Comparison of ENCODE assay signal across 20 cellular contexts in the genomic region with DNA sequence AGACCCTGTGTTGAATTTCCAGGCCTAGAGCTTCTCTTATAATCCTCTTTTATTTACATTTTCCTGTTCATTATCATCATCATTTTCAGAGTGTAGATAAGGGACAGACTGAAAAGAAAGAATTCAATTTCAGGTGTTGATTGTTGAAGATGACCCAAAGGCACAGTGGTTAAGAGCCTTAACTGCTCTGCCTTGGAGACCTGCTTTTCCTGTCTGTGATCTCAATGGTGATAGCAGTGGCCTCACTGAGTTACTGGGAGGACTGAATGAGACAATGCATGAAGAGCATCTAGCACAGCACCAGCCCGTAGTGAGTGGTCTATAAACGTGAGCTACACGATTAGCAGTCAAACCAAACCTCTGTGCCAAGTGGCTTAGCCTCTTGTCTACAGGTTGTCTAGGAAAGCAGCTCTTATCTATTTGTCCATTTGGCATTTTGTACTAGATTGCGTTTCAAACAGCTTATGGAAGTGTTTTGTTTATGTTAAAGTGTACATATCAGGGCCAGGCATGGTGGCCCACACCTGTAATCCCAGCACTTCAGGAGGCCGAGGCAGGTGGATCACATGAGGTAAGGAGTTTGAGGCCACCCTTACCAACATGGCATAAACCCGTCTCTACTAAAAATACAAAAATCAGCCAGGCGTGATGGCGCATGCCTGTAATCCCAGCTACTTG.
"Had no signal": no experiment of that assay in that cellular context is flagged by ENCODE, and none has a peak within 500 bp of the region (broad histone marks: within the 10 kb centered on the region; RNA-seq: fewer than 3 reads in every experiment).

No MANE protein-coding gene starts in this region.

- ATAC-seq: activated CD8-positive, alpha-beta T cell treated with anti-CD3 and anti-CD28 coated beads for 36 hours; activated T-helper 17 cell treated with anti-CD3 and anti-CD28 coated beads, Interleukin-2, amount 50 U/mL, for 72 hours; left colon; mucosa of descending colon; stimulated activated effector memory CD8-positive, alpha-beta T cell treated with anti-CD3 and anti-CD28 coated beads, Interleukin-12 subunit alpha, Interleukin-12 subunit beta, amount 100 ng/mL, for 72 hours; WTC11 had no signal

- H3K9ac ChIP-seq: neural progenitor cell had no signal

- H3K4me1 ChIP-seq: neural progenitor cell had no signal

- H3K9me3 Mint-ChIP-seq: activated CD4-positive, alpha-beta T cell treated with anti-CD3 and anti-CD28 coated beads, Interleukin-2, amount 10 ng/mL, durations not matched to agents 24 days and 14 days; activated CD8-positive, alpha-beta T cell treated with anti-CD3 and anti-CD28 coated beads for 36 hours; activated naive CD8-positive, alpha-beta T cell treated with anti-CD3 and anti-CD28 coated beads for 36 hours; activated T-helper 17 cell treated with anti-CD3 and anti-CD28 coated beads, Interleukin-2, amount 50 U/mL, for 72 hours; dendritic cell treated with granulocyte-macrophage colony-stimulating factor and Interleukin-4, amounts not matched to agents 40 ng/mL and 50 ng/mL, for 4 days; naive B cell; neural progenitor cell; stimulated activated effector memory CD8-positive, alpha-beta T cell treated with anti-CD3 and anti-CD28 coated beads, Interleukin-12 subunit alpha, Interleukin-12 subunit beta, amount 100 ng/mL, for 72 hours; WTC11 had no signal

- DNase-seq: activated CD4-positive, alpha-beta T cell treated with anti-CD3 and anti-CD28 coated beads, Interleukin-2, amount 10 ng/mL, durations not matched to agents 24 days and 14 days; activated CD8-positive, alpha-beta T cell treated with anti-CD3 and anti-CD28 coated beads for 36 hours; activated naive CD4-positive, alpha-beta T cell; activated naive CD8-positive, alpha-beta T cell treated with anti-CD3 and anti-CD28 coated beads for 36 hours; activated T-cell treated with anti-CD3 and anti-CD28 coated beads, Interleukin-2, amount 50 U/mL, for 1 hour; amygdala; effector CD8-positive, alpha-beta T cell; esophagus squamous epithelium; left colon; mucosa of descending colon; naive B cell; stimulated activated CD4-positive, alpha-beta T cell treated with anti-CD3 and anti-CD28 coated beads, Interleukin-4, amount 100 ng/mL, for 24 hours had no signal

- H3K27ac Mint-ChIP-seq: activated CD4-positive, alpha-beta T cell treated with anti-CD3 and anti-CD28 coated beads, Interleukin-2, amount 10 ng/mL, durations not matched to agents 24 days and 14 days; activated CD8-positive, alpha-beta T cell treated with anti-CD3 and anti-CD28 coated beads for 36 hours; activated naive CD8-positive, alpha-beta T cell treated with anti-CD3 and anti-CD28 coated beads for 36 hours; dendritic cell treated with granulocyte-macrophage colony-stimulating factor and Interleukin-4, amounts not matched to agents 40 ng/mL and 50 ng/mL, for 4 days; naive B cell; neural progenitor cell; stimulated activated effector memory CD8-positive, alpha-beta T cell treated with anti-CD3 and anti-CD28 coated beads, Interleukin-12 subunit alpha, Interleukin-12 subunit beta, amount 100 ng/mL, for 72 hours; WTC11 had no signal

- H3K4me3 ChIP-seq: cardiac muscle cell, esophagus squamous epithelium, lung, mucosa of descending colon, neural progenitor cell, thoracic aorta had no signal

- H3K4me3 Mint-ChIP-seq: activated CD4-positive, alpha-beta T cell treated with anti-CD3 and anti-CD28 coated beads, Interleukin-2, amount 10 ng/mL, durations not matched to agents 24 days and 14 days; activated CD8-positive, alpha-beta T cell treated with anti-CD3 and anti-CD28 coated beads for 36 hours; activated naive CD8-positive, alpha-beta T cell treated with anti-CD3 and anti-CD28 coated beads for 36 hours; activated T-helper 17 cell treated with anti-CD3 and anti-CD28 coated beads, Interleukin-2, amount 50 U/mL, for 72 hours; dendritic cell treated with granulocyte-macrophage colony-stimulating factor and Interleukin-4, amounts not matched to agents 40 ng/mL and 50 ng/mL, for 4 days; naive B cell; neural progenitor cell; stimulated activated effector memory CD8-positive, alpha-beta T cell treated with anti-CD3 and anti-CD28 coated beads, Interleukin-12 subunit alpha, Interleukin-12 subunit beta, amount 100 ng/mL, for 72 hours; WTC11 had no signal

- H3K4me1 Mint-ChIP-seq: activated naive CD8-positive, alpha-beta T cell treated with anti-CD3 and anti-CD28 coated beads for 36 hours; naive B cell; stimulated activated effector memory CD8-positive, alpha-beta T cell treated with anti-CD3 and anti-CD28 coated beads, Interleukin-12 subunit alpha, Interleukin-12 subunit beta, amount 100 ng/mL, for 72 hours had no signal

- H3K27me3 Mint-ChIP-seq: activated CD4-positive, alpha-beta T cell treated with anti-CD3 and anti-CD28 coated beads, Interleukin-2, amount 10 ng/mL, durations not matched to agents 24 days and 14 days; activated CD8-positive, alpha-beta T cell treated with anti-CD3 and anti-CD28 coated beads for 36 hours; activated naive CD8-positive, alpha-beta T cell treated with anti-CD3 and anti-CD28 coated beads for 36 hours; activated T-helper 17 cell treated with anti-CD3 and anti-CD28 coated beads, Interleukin-2, amount 50 U/mL, for 72 hours; dendritic cell treated with granulocyte-macrophage colony-stimulating factor and Interleukin-4, amounts not matched to agents 40 ng/mL and 50 ng/mL, for 4 days; naive B cell had no signal

- H3K36me3 ChIP-seq: neural progenitor cell had no signal

- H3K27me3 ChIP-seq: cardiac muscle cell, esophagus squamous epithelium, neural progenitor cell had no signal

- H3K9me3 ChIP-seq: esophagus squamous epithelium, mucosa of descending colon, thoracic aorta had no signal

- H3K27ac ChIP-seq: cardiac muscle cell, esophagus squamous epithelium, neural progenitor cell, thoracic aorta had no signal
